In the genomic region with DNA sequence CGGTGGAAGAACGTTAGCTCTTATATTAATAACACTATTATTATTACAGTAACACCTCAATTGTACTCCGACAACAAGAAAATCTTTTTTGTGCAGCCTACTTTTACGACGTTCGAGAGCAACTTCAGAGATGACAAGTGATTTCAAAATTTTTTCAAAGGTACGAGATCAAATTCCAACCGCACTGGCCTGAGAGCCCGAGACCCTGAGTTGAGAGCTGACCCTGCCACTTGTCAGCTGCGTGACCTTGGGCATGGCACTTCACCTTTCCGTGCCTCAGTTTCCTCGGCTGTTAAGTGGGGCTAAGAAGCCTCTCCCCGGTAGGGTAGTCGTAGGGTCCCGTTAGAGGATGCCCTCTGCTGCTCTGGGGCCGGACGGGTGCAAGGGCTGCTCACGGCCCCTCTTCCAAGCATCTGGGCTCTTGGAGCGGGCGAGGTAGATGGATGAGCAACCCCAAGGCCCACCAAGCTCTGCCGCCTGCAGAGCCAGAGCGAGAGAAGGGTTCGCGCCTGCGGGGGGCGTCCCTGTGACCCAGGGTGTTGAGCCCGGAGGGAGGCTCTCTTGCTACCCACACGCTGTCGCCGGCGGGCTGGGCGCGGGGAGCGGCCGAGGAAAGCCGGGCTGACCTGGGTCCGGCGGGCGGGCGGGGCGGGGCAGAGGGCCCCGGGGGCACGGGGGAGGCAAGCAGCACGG, we compare ENCODE assay signal across 8 cellular contexts. TPM values are rescaled to one million over a fixed set of nuclear protein-coding genes. Genes with fewer than 3 reads are reported as not detected.
DNase-seq lines count a peak whose midpoint lies in the region; ATAC-seq and TF ChIP-seq lines count a peak whose summit lies in the region.

No MANE protein-coding gene starts in this region.

- ATAC-seq in HG03066 (IDR thresholded peaks at IDR 0.05; ENCODE audit: low read depth, unreplicated experiment) (peak; percentile 17), esophagus mucosa (peak; percentile 27), HG03342 (IDR thresholded peaks at IDR 0.05; ENCODE audit: unreplicated experiment) (no peak), HG03196 (IDR thresholded peaks at IDR 0.05; ENCODE audit: unreplicated experiment) (no peak)

- H3K36me3 Mint-ChIP-seq in neural crest cell (ENCODE audit: low read depth) = no peaks in the 10 kb centered on the region

- no peaks in the 10 kb centered on the region for H3K36me3 ChIP-seq in SU-DHL-6 (ENCODE audit: low read length)

- H3K79me2 ChIP-seq in SU-DHL-6 (ENCODE audit: insufficient read depth, low read length) = no peaks in the 10 kb centered on the region; the same call in none of the 2 replicates

- H3K9ac ChIP-seq in SU-DHL-6 (ENCODE audit: low read length) = peak overlapping the region; percentile 71

- H3K27me3 Mint-ChIP-seq in neural crest cell (ENCODE audit: low read depth) = no peaks in the 10 kb centered on the region

- no peak overlapping the region for H3K27ac Mint-ChIP-seq in neural crest cell (ENCODE audit: unreplicated experiment)

- H3K9me3 ChIP-seq in SU-DHL-6 (ENCODE audit: insufficient read depth, low read length) = no peaks in the 10 kb centered on the region

- H3K9me2 ChIP-seq in SU-DHL-6 (replicated peaks; ENCODE audit: insufficient read depth, low read length) = no peaks in the 10 kb centered on the region

- no peak overlapping the region for H3K27ac ChIP-seq in SU-DHL-6 (ENCODE audit: low read depth, low read length)

- H3K4me2 ChIP-seq in SU-DHL-6 (ENCODE audit: low read depth, low read length, poor library complexity, severe bottlenecking) = peak overlapping the region; percentile 95

- peaks cover 37% of the 10 kb centered on the region; the same call in 1 of the 2 replicates for H3F3A ChIP-seq in SU-DHL-6 (ENCODE audit: insufficient read depth)

- H3K4me1 Mint-ChIP-seq in neural crest cell = peaks cover 29% of the 10 kb centered on the region

- peak; percentile 6 for DNase-seq in stimulated activated CD8-positive, alpha-beta memory T cell treated with anti-CD3 and anti-CD28 coated beads, Interleukin-15, amount 100 ng/mL, for 24 hours (ENCODE audit: low read depth)
- DNase-seq in stimulated activated CD8-positive, alpha-beta memory T cell treated with anti-CD3 and anti-CD28 coated beads, Interleukin-4, amount 100 ng/mL, for 48 hours = no peak
- DNase-seq in neural crest cell (ENCODE audit: low read depth, low spot score) = no peak

- H2AFZ ChIP-seq in SU-DHL-6 (ENCODE audit: low read depth, low read length, severe bottlenecking) = peak overlapping the region; percentile 90

- H4K20me1 ChIP-seq in SU-DHL-6 (ENCODE audit: low read depth, low read length) = no peaks in the 10 kb centered on the region

- no peaks in the 10 kb centered on the region for H3K9me3 Mint-ChIP-seq in neural crest cell

- peak overlapping the region; percentile 80 for H3K4me3 ChIP-seq in SU-DHL-6 (ENCODE audit: insufficient read depth, low read length, poor library complexity, severe bottlenecking)

- H3K4me3 Mint-ChIP-seq in neural crest cell = peak overlapping the region; percentile 84

- TF ChIP-seq CTCF in SU-DHL-6 (IDR thresholded peaks at IDR 0.05; ENCODE audit: insufficient read depth, low read length, poor library complexity, severe bottlenecking) (peak; percentile 24), neural crest cell (conservative IDR thresholded peaks at IDR 0.05) (peak; percentile 27)

- no peaks in the 10 kb centered on the region for H3K27me3 ChIP-seq in SU-DHL-6 (ENCODE audit: low read length)

RNA-seq across cellular contexts. Expression of gene NDRG3, which starts 0.5 kb away (rescaled TPM):
- total RNA-seq in esophagus mucosa (15.3 TPM), neural crest cell (34.9 and 37.3 TPM in 2 replicates)

RNA-seq across cellular contexts. Expression of gene DSN1, which starts 28.2 kb away (rescaled TPM):
- total RNA-seq in esophagus mucosa = 8.9 TPM
- 29.1 and 30.6 TPM in 2 replicates for total RNA-seq in neural crest cell

Comparison
In these comparisons a context has a peak if more than half of its experiments do, and no peak if none do; other contexts are left out.
1. ATAC-seq: peak in HG03066 (single experiment) and esophagus mucosa (single experiment); none in HG03342 (single experiment) and HG03196 (single experiment).